Comparison of ENCODE assay signal across 1 cellular context in the genomic region with DNA sequence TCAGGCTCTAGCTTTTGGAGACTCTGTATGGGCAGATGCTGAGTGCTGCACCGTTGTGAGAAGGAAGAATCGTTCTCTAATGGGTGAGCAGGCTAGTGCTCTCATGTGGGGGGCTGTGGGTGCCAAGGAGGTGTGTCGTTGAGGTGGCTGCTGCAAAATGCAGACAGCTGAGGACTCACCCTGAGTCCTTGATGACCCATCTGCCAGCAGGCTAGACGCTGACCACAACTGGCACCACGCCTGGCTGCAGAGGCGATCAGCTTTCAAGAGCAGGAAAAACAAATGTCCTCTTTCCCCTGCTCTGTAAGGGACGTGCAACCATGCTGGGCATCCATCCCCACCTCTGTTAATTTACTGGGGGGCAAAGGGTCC.
TF ChIP-seq lines count a peak whose summit lies in the region.

No MANE protein-coding gene starts in this region.

TF ChIP-seq in H1, 55 proteins besides CTCF, POLR2A, EP300 and RAD21:
- TF ChIP-seq TAF1 (IDR thresholded peaks at IDR 0.05; ENCODE audit: low read depth, low read length) (no peak), CTBP2 (IDR thresholded peaks at IDR 0.05; ENCODE audit: borderline replicate concordance, insufficient read depth, insufficient read length, low read length) (no peak), POLR2AphosphoS5 (IDR thresholded peaks at IDR 0.05; ENCODE audit: low read depth, low read length) (no peak), NANOG (IDR thresholded peaks at IDR 0.05; ENCODE audit: insufficient read depth, low read depth, low read length, poor library complexity, severe bottlenecking) (no peak), KDM1A (IDR thresholded peaks at IDR 0.05; ENCODE audit: borderline replicate concordance, low read length) (no peak), CHD1 (IDR thresholded peaks at IDR 0.05; ENCODE audit: low read depth, low read length) (no peak), SIRT6 (IDR thresholded peaks at IDR 0.05; ENCODE audit: low read length) (no peak), CBX8 (IDR thresholded peaks at IDR 0.05; ENCODE audit: borderline replicate concordance, low read depth, low read length) (no peak), TBP (IDR thresholded peaks at IDR 0.05; ENCODE audit: low read depth, low read length) (no peak), RNF2 (IDR thresholded peaks at IDR 0.05; ENCODE audit: borderline replicate concordance, low read depth, low read length, missing control alignments, poor library complexity, severe bottlenecking) (no peak), SRF (IDR thresholded peaks at IDR 0.05; ENCODE audit: low read depth, low read length) (no peak), EZH2 (IDR thresholded peaks at IDR 0.05; ENCODE audit: low read depth, low read length, severe bottlenecking) (no peak), POU5F1 (IDR thresholded peaks at IDR 0.05; ENCODE audit: low read depth, low read length) (no peak), TAF7 (optimal IDR thresholded peaks at IDR 0.05; ENCODE audit: borderline replicate concordance, low read depth, low read length) (no peak)
- TF ChIP-seq, protein P1, sequence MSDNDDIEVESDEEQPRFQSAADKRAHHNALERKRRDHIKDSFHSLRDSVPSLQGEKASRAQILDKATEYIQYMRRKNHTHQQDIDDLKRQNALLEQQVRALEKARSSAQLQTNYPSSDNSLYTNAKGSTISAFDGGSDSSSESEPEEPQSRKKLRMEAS (IDR thresholded peaks at IDR 0.05) = no peak
- TF ChIP-seq, protein P2, sequence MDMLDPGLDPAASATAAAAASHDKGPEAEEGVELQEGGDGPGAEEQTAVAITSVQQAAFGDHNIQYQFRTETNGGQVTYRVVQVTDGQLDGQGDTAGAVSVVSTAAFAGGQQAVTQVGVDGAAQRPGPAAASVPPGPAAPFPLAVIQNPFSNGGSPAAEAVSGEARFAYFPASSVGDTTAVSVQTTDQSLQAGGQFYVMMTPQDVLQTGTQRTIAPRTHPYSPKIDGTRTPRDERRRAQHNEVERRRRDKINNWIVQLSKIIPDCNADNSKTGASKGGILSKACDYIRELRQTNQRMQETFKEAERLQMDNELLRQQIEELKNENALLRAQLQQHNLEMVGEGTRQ (IDR thresholded peaks at IDR 0.05; ENCODE audit: low read length) = no peak
- TF ChIP-seq, protein P3, sequence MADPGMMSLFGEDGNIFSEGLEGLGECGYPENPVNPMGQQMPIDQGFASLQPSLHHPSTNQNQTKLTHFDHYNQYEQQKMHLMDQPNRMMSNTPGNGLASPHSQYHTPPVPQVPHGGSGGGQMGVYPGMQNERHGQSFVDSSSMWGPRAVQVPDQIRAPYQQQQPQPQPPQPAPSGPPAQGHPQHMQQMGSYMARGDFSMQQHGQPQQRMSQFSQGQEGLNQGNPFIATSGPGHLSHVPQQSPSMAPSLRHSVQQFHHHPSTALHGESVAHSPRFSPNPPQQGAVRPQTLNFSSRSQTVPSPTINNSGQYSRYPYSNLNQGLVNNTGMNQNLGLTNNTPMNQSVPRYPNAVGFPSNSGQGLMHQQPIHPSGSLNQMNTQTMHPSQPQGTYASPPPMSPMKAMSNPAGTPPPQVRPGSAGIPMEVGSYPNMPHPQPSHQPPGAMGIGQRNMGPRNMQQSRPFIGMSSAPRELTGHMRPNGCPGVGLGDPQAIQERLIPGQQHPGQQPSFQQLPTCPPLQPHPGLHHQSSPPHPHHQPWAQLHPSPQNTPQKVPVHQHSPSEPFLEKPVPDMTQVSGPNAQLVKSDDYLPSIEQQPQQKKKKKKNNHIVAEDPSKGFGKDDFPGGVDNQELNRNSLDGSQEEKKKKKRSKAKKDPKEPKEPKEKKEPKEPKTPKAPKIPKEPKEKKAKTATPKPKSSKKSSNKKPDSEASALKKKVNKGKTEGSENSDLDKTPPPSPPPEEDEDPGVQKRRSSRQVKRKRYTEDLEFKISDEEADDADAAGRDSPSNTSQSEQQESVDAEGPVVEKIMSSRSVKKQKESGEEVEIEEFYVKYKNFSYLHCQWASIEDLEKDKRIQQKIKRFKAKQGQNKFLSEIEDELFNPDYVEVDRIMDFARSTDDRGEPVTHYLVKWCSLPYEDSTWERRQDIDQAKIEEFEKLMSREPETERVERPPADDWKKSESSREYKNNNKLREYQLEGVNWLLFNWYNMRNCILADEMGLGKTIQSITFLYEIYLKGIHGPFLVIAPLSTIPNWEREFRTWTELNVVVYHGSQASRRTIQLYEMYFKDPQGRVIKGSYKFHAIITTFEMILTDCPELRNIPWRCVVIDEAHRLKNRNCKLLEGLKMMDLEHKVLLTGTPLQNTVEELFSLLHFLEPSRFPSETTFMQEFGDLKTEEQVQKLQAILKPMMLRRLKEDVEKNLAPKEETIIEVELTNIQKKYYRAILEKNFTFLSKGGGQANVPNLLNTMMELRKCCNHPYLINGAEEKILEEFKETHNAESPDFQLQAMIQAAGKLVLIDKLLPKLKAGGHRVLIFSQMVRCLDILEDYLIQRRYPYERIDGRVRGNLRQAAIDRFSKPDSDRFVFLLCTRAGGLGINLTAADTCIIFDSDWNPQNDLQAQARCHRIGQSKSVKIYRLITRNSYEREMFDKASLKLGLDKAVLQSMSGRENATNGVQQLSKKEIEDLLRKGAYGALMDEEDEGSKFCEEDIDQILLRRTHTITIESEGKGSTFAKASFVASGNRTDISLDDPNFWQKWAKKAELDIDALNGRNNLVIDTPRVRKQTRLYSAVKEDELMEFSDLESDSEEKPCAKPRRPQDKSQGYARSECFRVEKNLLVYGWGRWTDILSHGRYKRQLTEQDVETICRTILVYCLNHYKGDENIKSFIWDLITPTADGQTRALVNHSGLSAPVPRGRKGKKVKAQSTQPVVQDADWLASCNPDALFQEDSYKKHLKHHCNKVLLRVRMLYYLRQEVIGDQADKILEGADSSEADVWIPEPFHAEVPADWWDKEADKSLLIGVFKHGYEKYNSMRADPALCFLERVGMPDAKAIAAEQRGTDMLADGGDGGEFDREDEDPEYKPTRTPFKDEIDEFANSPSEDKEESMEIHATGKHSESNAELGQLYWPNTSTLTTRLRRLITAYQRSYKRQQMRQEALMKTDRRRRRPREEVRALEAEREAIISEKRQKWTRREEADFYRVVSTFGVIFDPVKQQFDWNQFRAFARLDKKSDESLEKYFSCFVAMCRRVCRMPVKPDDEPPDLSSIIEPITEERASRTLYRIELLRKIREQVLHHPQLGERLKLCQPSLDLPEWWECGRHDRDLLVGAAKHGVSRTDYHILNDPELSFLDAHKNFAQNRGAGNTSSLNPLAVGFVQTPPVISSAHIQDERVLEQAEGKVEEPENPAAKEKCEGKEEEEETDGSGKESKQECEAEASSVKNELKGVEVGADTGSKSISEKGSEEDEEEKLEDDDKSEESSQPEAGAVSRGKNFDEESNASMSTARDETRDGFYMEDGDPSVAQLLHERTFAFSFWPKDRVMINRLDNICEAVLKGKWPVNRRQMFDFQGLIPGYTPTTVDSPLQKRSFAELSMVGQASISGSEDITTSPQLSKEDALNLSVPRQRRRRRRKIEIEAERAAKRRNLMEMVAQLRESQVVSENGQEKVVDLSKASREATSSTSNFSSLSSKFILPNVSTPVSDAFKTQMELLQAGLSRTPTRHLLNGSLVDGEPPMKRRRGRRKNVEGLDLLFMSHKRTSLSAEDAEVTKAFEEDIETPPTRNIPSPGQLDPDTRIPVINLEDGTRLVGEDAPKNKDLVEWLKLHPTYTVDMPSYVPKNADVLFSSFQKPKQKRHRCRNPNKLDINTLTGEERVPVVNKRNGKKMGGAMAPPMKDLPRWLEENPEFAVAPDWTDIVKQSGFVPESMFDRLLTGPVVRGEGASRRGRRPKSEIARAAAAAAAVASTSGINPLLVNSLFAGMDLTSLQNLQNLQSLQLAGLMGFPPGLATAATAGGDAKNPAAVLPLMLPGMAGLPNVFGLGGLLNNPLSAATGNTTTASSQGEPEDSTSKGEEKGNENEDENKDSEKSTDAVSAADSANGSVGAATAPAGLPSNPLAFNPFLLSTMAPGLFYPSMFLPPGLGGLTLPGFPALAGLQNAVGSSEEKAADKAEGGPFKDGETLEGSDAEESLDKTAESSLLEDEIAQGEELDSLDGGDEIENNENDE (IDR thresholded peaks at IDR 0.05; ENCODE audit: insufficient replicate concordance, low read length) = no peak
- TF ChIP-seq, protein P4, sequence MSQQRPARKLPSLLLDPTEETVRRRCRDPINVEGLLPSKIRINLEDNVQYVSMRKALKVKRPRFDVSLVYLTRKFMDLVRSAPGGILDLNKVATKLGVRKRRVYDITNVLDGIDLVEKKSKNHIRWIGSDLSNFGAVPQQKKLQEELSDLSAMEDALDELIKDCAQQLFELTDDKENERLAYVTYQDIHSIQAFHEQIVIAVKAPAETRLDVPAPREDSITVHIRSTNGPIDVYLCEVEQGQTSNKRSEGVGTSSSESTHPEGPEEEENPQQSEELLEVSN (IDR thresholded peaks at IDR 0.05) = no peak
